In the genomic region with DNA sequence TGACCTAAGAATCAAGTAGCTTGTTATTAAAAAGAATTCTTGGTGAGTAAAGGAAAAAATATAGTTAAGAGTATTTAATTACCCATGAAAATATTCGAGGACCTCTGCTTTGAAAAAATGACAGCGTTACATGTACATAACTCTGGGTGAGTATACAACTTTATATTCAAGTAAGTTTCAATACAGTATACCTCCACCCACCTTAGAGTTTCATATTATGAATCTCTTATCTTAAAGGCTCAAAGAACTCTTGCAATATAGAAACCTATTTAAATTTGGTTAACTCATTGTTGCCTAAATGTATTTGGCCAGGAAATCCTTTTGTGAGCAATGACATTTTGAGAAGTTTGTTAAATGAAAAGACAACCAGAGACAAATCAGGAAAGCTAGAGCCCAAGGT, we compare ENCODE assay signal across 28 cellular contexts.
"Had no signal": no experiment of that assay in that cellular context is flagged by ENCODE, and none has a peak within 500 bp of the region (broad histone marks: within the 10 kb centered on the region; RNA-seq: fewer than 3 reads in every experiment).

No MANE protein-coding gene starts in this region.

- H3K27ac ChIP-seq: stomach, suprapubic skin, testis, thoracic aorta, thyroid gland, tibial artery, tibial nerve, transverse colon, upper lobe of left lung, upper lobe of right lung, uterus, vagina had no signal

- H3K4me3 ChIP-seq: stomach, suprapubic skin, testis, thoracic aorta, thyroid gland, tibial artery, tibial nerve, transverse colon, upper lobe of left lung, upper lobe of right lung, uterus, vagina had no signal

- H3K27ac Mint-ChIP-seq: stimulated activated effector memory CD8-positive, alpha-beta T cell treated with anti-CD3 and anti-CD28 coated beads, Interleukin-12 subunit alpha, Interleukin-12 subunit beta, amount 100 ng/mL, for 72 hours; stimulated activated memory B cell treated with anti-CD40 and anti-IgM and Interleukin-4, amounts not matched to agents 10 μg/mL and 1 μg/mL and 100 μg/mL, for 72 hours; stimulated activated naive B cell treated with anti-CD40 and anti-IgM and Interleukin-4, amounts not matched to agents 10 μg/mL and 1 μg/mL and 100 μg/mL, for 72 hours; stimulated activated naive CD8-positive, alpha-beta T cell treated with anti-CD3 and anti-CD28 coated beads, Interleukin-15, amount 100 ng/mL, for 72 hours; type B pancreatic cell had no signal

- H3K36me3 Mint-ChIP-seq: stimulated activated effector memory CD8-positive, alpha-beta T cell treated with anti-CD3 and anti-CD28 coated beads, Interleukin-12 subunit alpha, Interleukin-12 subunit beta, amount 100 ng/mL, for 72 hours; stimulated activated memory B cell treated with anti-CD40 and anti-IgM and Interleukin-4, amounts not matched to agents 10 μg/mL and 1 μg/mL and 100 μg/mL, for 72 hours; stimulated activated naive B cell treated with anti-CD40 and anti-IgM and Interleukin-4, amounts not matched to agents 10 μg/mL and 1 μg/mL and 100 μg/mL, for 72 hours; type B pancreatic cell had no signal

- H3K9me3 Mint-ChIP-seq: stimulated activated effector memory CD8-positive, alpha-beta T cell treated with anti-CD3 and anti-CD28 coated beads, Interleukin-12 subunit alpha, Interleukin-12 subunit beta, amount 100 ng/mL, for 72 hours; stimulated activated memory B cell treated with anti-CD40 and anti-IgM and Interleukin-4, amounts not matched to agents 10 μg/mL and 1 μg/mL and 100 μg/mL, for 72 hours; stimulated activated naive B cell treated with anti-CD40 and anti-IgM and Interleukin-4, amounts not matched to agents 10 μg/mL and 1 μg/mL and 100 μg/mL, for 72 hours; stimulated activated naive CD8-positive, alpha-beta T cell treated with anti-CD3 and anti-CD28 coated beads, Interleukin-15, amount 100 ng/mL, for 72 hours; stimulated activated naive CD8-positive, alpha-beta T cell treated with anti-CD3 and anti-CD28 coated beads, Interleukin-15, Interleukin-2, amounts not matched to agents 100 ng/mL and 50 ng/mL, for 24 hours; type B pancreatic cell had no signal

- H3K4me1 Mint-ChIP-seq: stimulated activated effector memory CD8-positive, alpha-beta T cell treated with anti-CD3 and anti-CD28 coated beads, Interleukin-12 subunit alpha, Interleukin-12 subunit beta, amount 100 ng/mL, for 72 hours; stimulated activated memory B cell treated with anti-CD40 and anti-IgM and Interleukin-4, amounts not matched to agents 10 μg/mL and 1 μg/mL and 100 μg/mL, for 72 hours; stimulated activated naive B cell treated with anti-CD40 and anti-IgM and Interleukin-4, amounts not matched to agents 10 μg/mL and 1 μg/mL and 100 μg/mL, for 72 hours had no signal

- H3K4me1 ChIP-seq: testis, tibial artery, upper lobe of left lung, upper lobe of right lung had no signal

- H3K27me3 Mint-ChIP-seq: stimulated activated memory B cell treated with anti-CD40 and anti-IgM and Interleukin-4, amounts not matched to agents 10 μg/mL and 1 μg/mL and 100 μg/mL, for 72 hours; type B pancreatic cell had no signal

- DNase-seq: stimulated activated CD4-positive, alpha-beta T cell treated with anti-CD3 and anti-CD28 coated beads, Interleukin-2, amount 100 ng/mL, for 48 hours; stimulated activated CD4-positive, alpha-beta T cell treated with anti-CD3 and anti-CD28 coated beads, Interleukin-4, amount 100 ng/mL, for 1 hour; stimulated activated CD4-positive, alpha-beta T cell treated with anti-CD3 and anti-CD28 coated beads, Interleukin-4, amount 100 ng/mL, for 24 hours; stimulated activated CD4-positive, alpha-beta T cell treated with anti-CD3 and anti-CD28 coated beads, Interleukin-4, amount 100 ng/mL, for 4 hours; stimulated activated CD8-positive, alpha-beta memory T cell treated with anti-CD3 and anti-CD28 coated beads, Interleukin-4, amount 100 ng/mL, for 48 hours; stimulated activated naive B cell treated with anti-CD40 and anti-IgM and Interleukin-4, amounts not matched to agents 10 μg/mL and 1 μg/mL and 100 μg/mL, for 72 hours; stimulated activated naive CD4-positive, alpha-beta T cell; stimulated activated naive CD4-positive, alpha-beta T cell treated with Interleukin-2 at 50 U/mL for 16 hours; stimulated activated naive CD8-positive, alpha-beta T cell treated with anti-CD3 and anti-CD28 coated beads, Interleukin-15, amount 100 ng/mL, for 72 hours; stimulated activated naive CD8-positive, alpha-beta T cell treated with anti-CD3 and anti-CD28 coated beads, Interleukin-15, Interleukin-2, amounts not matched to agents 100 U/mL and 50 U/mL, for 24 hours; stomach; substantia nigra; testis; thyroid gland; tibial artery; transverse colon; trophoblast cell; upper lobe of left lung; upper lobe of right lung; uterus had no signal

- ATAC-seq: stimulated activated effector memory CD8-positive, alpha-beta T cell treated with anti-CD3 and anti-CD28 coated beads, Interleukin-12 subunit alpha, Interleukin-12 subunit beta, amount 100 ng/mL, for 72 hours; stimulated activated memory B cell treated with anti-CD40 and anti-IgM and Interleukin-4, amounts not matched to agents 10 μg/mL and 1 μg/mL and 100 μg/mL, for 72 hours; stimulated activated naive B cell treated with anti-CD40 and anti-IgM and Interleukin-4, amounts not matched to agents 10 μg/mL and 1 μg/mL and 100 μg/mL, for 72 hours; stimulated activated naive CD8-positive, alpha-beta T cell treated with anti-CD3 and anti-CD28 coated beads, Interleukin-15, amount 100 ng/mL, for 72 hours; stimulated activated naive CD8-positive, alpha-beta T cell treated with anti-CD3 and anti-CD28 coated beads, Interleukin-15, Interleukin-2, amounts not matched to agents 100 U/mL and 50 U/mL, for 24 hours; upper lobe of right lung had no signal

- H3K4me3 Mint-ChIP-seq: stimulated activated effector memory CD8-positive, alpha-beta T cell treated with anti-CD3 and anti-CD28 coated beads, Interleukin-12 subunit alpha, Interleukin-12 subunit beta, amount 100 ng/mL, for 72 hours; stimulated activated memory B cell treated with anti-CD40 and anti-IgM and Interleukin-4, amounts not matched to agents 10 μg/mL and 1 μg/mL and 100 μg/mL, for 72 hours; stimulated activated naive B cell treated with anti-CD40 and anti-IgM and Interleukin-4, amounts not matched to agents 10 μg/mL and 1 μg/mL and 100 μg/mL, for 72 hours; stimulated activated naive CD8-positive, alpha-beta T cell treated with anti-CD3 and anti-CD28 coated beads, Interleukin-15, amount 100 ng/mL, for 72 hours; stimulated activated naive CD8-positive, alpha-beta T cell treated with anti-CD3 and anti-CD28 coated beads, Interleukin-15, Interleukin-2, amounts not matched to agents 100 ng/mL and 50 ng/mL, for 24 hours; type B pancreatic cell had no signal

- H3K27me3 ChIP-seq: stomach, suprapubic skin, testis, thyroid gland, tibial artery, tibial nerve, transverse colon, upper lobe of left lung, upper lobe of right lung, uterus, vagina had no signal

- H3K36me3 ChIP-seq: stomach, suprapubic skin, thoracic aorta, thyroid gland, tibial artery, tibial nerve, transverse colon, upper lobe of left lung, upper lobe of right lung, uterus, vagina had no signal

- H3K9me3 ChIP-seq: stomach, suprapubic skin, testis, thoracic aorta, thyroid gland, tibial artery, tibial nerve, transverse colon, upper lobe of left lung, upper lobe of right lung, uterus, vagina had no signal
